In the genomic region with DNA sequence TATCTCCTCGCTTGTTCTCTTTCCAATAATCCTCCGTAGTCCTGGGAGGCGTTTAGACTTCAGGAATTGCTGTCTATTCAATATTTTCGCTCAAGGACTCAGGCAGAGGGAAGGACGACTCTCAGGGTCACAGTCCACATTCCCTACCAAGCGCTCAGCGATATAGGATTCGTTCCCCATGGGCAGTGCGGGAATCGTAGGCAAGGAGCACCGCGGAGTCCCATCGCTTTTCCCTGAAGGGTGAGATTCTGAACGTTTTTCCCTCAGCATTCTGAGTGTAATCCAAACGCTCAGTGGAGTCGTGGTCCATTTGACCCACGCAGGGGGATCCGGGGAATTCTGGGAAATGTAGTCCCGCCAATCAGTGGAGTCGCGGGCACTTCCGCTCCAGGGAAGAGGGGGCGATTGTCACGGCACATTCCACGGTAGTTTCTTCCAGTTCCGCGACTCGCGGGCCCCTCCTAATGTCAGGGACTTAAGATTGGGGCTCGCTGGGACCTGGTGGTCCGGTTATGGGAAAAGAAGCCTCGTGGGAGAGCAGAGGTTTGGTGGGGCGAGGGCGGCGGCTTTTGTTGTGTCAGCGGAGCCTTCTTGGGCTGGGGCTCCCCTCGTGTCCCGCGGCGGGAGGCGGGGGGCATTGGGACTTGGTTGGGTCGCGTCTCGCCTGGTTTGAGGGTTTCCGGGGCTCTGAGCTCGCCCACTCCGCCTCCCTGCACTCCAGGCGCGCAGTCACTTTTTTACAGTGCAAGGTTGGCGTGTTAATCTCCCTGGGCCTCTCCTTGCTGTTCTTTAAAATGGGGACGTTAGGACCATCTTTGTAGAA, we compare ENCODE assay signal across 8 cellular contexts. TPM values are rescaled to one million over a fixed set of nuclear protein-coding genes. Genes with fewer than 3 reads are reported as not detected.
A peak's percentile ranks its signal among the peaks of the same experiment; 100 is the strongest.
DNase-seq lines count a peak whose midpoint lies in the region; ATAC-seq and TF ChIP-seq lines count a peak whose summit lies in the region.

A gene (plus strand): TSS at position 364 of the 823 bp plus-strand sequence. CDS start 3,079 bp downstream, outside the sequence.

- CTCF ChIA-PET in CD4-positive, alpha-beta T cell (lab: Charles Lee), result interaction anchor here (1.0 kb wide), 1 partner anchor 23 kb away, joined by 4 read pairs; a partner anchor contains a TSS

- H3K79me2 ChIP-seq in Karpas-422 (ENCODE audit: low read length) (no peaks in the 10 kb centered on the region; the same call in 1 of the 2 replicates), SU-DHL-6 (ENCODE audit: insufficient read depth, low read length) (no peaks in the 10 kb centered on the region)

- intact Hi-C loops in CD4-positive, alpha-beta T cell (cut with DNase I, micrococcal nuclease), result loop anchor here in 1 of 2 experiments (1.0 to 5.0 kb wide), 3 partner anchors 23 to 49 kb away; a partner anchor contains a TSS

- peak within 1 kb of the TSS; percentile 92 for H3K4me3 Mint-ChIP-seq in CD4-positive, alpha-beta T cell
- H3K4me3 Mint-ChIP-seq in activated naive CD8-positive, alpha-beta T cell, result peak within 1 kb of the TSS; percentile 92
- H3K4me3 Mint-ChIP-seq in glutamatergic neuron (ENCODE audit: unreplicated experiment), result peak within 1 kb of the TSS; percentile 90

- H3K4me3 ChIP-seq in Karpas-422 (ENCODE audit: low read length) (peak within 1 kb of the TSS; percentile 71), SU-DHL-6 (ENCODE audit: insufficient read depth, low read length, poor library complexity, severe bottlenecking) (peak within 1 kb of the TSS; percentile 51), suprapubic skin (peak within 1 kb of the TSS; percentile 95)

- no peaks in the 10 kb centered on the region for H3F3A ChIP-seq in SU-DHL-6 (ENCODE audit: insufficient read depth)

- H3K9me2 ChIP-seq in Karpas-422 (replicated peaks; ENCODE audit: insufficient read depth, low read length) (no peaks in the 10 kb centered on the region), SU-DHL-6 (replicated peaks; ENCODE audit: insufficient read depth, low read length) (no peaks in the 10 kb centered on the region)

- no peaks in the 10 kb centered on the region for H3K27me3 ChIP-seq in CD4-positive, alpha-beta T cell (ENCODE audit: control insufficient read depth, insufficient read depth, low read length)
- H3K27me3 ChIP-seq in Karpas-422 (ENCODE audit: low read length) (no peaks in the 10 kb centered on the region), SU-DHL-6 (ENCODE audit: low read length) (no peaks in the 10 kb centered on the region), suprapubic skin (no peaks in the 10 kb centered on the region)

- TF ChIP-seq POLR2A in suprapubic skin (IDR thresholded peaks at IDR 0.05), result no peak

- H3K36me3 Mint-ChIP-seq in CD4-positive, alpha-beta T cell (ENCODE audit: low read depth), result peaks cover 49% of the 10 kb centered on the region
- H3K36me3 Mint-ChIP-seq in activated naive CD8-positive, alpha-beta T cell, result peaks cover 30% of the 10 kb centered on the region
- no peaks in the 10 kb centered on the region for H3K36me3 Mint-ChIP-seq in glutamatergic neuron (ENCODE audit: unreplicated experiment)

- no peak for TF ChIP-seq EP300 in suprapubic skin (IDR thresholded peaks at IDR 0.05)

- peak within 1 kb of the TSS; percentile 96 for H2AFZ ChIP-seq in Karpas-422 (ENCODE audit: low read length)
- peak within 1 kb of the TSS; percentile 88 for H2AFZ ChIP-seq in SU-DHL-6 (ENCODE audit: low read depth, low read length, severe bottlenecking)

- H3K9me3 ChIP-seq in CD4-positive, alpha-beta T cell (ENCODE audit: control insufficient read depth, low read length), result no peaks in the 10 kb centered on the region
- H3K9me3 ChIP-seq in Karpas-422 (ENCODE audit: low read length), result no peaks in the 10 kb centered on the region
- no peaks in the 10 kb centered on the region for H3K9me3 ChIP-seq in SU-DHL-6 (ENCODE audit: insufficient read depth, low read length)
- no peaks in the 10 kb centered on the region for H3K9me3 ChIP-seq in suprapubic skin

- H4K20me1 ChIP-seq in Karpas-422 (ENCODE audit: insufficient read depth, low read depth, low read length) (no peaks in the 10 kb centered on the region), SU-DHL-6 (ENCODE audit: low read depth, low read length) (no peaks in the 10 kb centered on the region)

- H3K9ac ChIP-seq in Karpas-422 (ENCODE audit: low read length) (peak within 1 kb of the TSS; percentile 69), SU-DHL-6 (ENCODE audit: low read length) (peak within 1 kb of the TSS; percentile 50)

- H3K36me3 ChIP-seq in Karpas-422 (ENCODE audit: insufficient read depth, low read length) (no peaks in the 10 kb centered on the region; the same call in 1 of the 2 replicates), SU-DHL-6 (ENCODE audit: low read length) (no peaks in the 10 kb centered on the region), suprapubic skin (peaks cover 23% of the 10 kb centered on the region)

- peak within 1 kb of the TSS; percentile 79 for H3K27ac Mint-ChIP-seq in CD4-positive, alpha-beta T cell
- H3K27ac Mint-ChIP-seq in activated naive CD8-positive, alpha-beta T cell, result peak within 1 kb of the TSS; percentile 92
- H3K27ac Mint-ChIP-seq in glutamatergic neuron (ENCODE audit: unreplicated experiment), result peak within 1 kb of the TSS; percentile 62

- peaks cover 6% of the 10 kb centered on the region; the same call in 1 of the 2 replicates for H3K4me1 ChIP-seq in Karpas-422 (ENCODE audit: low read length)
- H3K4me1 ChIP-seq in suprapubic skin, result peaks cover 15% of the 10 kb centered on the region

- ATAC-seq in CD4-positive, alpha-beta T cell (ENCODE audit: poor library complexity), result peak; percentile 86
- ATAC-seq in GM21360 (IDR thresholded peaks at IDR 0.05; ENCODE audit: unreplicated experiment), result peak; percentile 83
- peak; percentile 92 for ATAC-seq in omental fat pad (ENCODE audit: low FRiP score)

- DNase-seq in CD4-positive, alpha-beta T cell, result peak; percentile 35 to 68 (median 55)
- DNase-seq in Karpas-422, result peak; percentile 77
- peak; percentile 75 for DNase-seq in glutamatergic neuron
- peak; percentile 57 for DNase-seq in omental fat pad (ENCODE audit: low spot score)
- DNase-seq in suprapubic skin (ENCODE audit: low spot score in 2 of 2), result peak; percentile 83 to 87

- peak within 1 kb of the TSS; percentile 16 for H3K27ac ChIP-seq in CD4-positive, alpha-beta T cell (ENCODE audit: low read depth, low read length)
- no peak within 1 kb of the TSS for H3K27ac ChIP-seq in Karpas-422 (ENCODE audit: low read length)
- no peak within 1 kb of the TSS for H3K27ac ChIP-seq in SU-DHL-6 (ENCODE audit: low read depth, low read length)
- H3K27ac ChIP-seq in suprapubic skin, result peak within 1 kb of the TSS; percentile 19

- TF ChIP-seq CTCF in CD4-positive, alpha-beta T cell (IDR thresholded peaks at IDR 0.05), result no peak
- TF ChIP-seq CTCF in SU-DHL-6 (IDR thresholded peaks at IDR 0.05; ENCODE audit: insufficient read depth, low read length, poor library complexity, severe bottlenecking), result no peak
- TF ChIP-seq CTCF in glutamatergic neuron (IDR thresholded peaks at IDR 0.05; ENCODE audit: partially characterized antibody, unreplicated experiment), result no peak
- no peak for TF ChIP-seq CTCF in omental fat pad (IDR thresholded peaks at IDR 0.05)
- TF ChIP-seq CTCF in suprapubic skin (IDR thresholded peaks at IDR 0.05), result no peak

- H3K27me3 Mint-ChIP-seq in CD4-positive, alpha-beta T cell, result no peaks in the 10 kb centered on the region
- no peaks in the 10 kb centered on the region for H3K27me3 Mint-ChIP-seq in activated naive CD8-positive, alpha-beta T cell
- H3K27me3 Mint-ChIP-seq in glutamatergic neuron (ENCODE audit: unreplicated experiment), result no peaks in the 10 kb centered on the region

- peaks cover 2% of the 10 kb centered on the region for H3K9me3 Mint-ChIP-seq in CD4-positive, alpha-beta T cell
- H3K9me3 Mint-ChIP-seq in activated naive CD8-positive, alpha-beta T cell (ENCODE audit: low read depth), result peaks cover 5% of the 10 kb centered on the region
- peaks cover 3% of the 10 kb centered on the region for H3K9me3 Mint-ChIP-seq in glutamatergic neuron (ENCODE audit: unreplicated experiment)

- H3K4me2 ChIP-seq in Karpas-422 (ENCODE audit: low read depth, low read length, poor library complexity, severe bottlenecking), result peak within 1 kb of the TSS; percentile 56
- H3K4me2 ChIP-seq in SU-DHL-6 (ENCODE audit: low read depth, low read length, poor library complexity, severe bottlenecking), result peak within 1 kb of the TSS; percentile 44

- peaks cover 25% of the 10 kb centered on the region for H3K4me1 Mint-ChIP-seq in CD4-positive, alpha-beta T cell (ENCODE audit: low read depth)
- H3K4me1 Mint-ChIP-seq in activated naive CD8-positive, alpha-beta T cell (ENCODE audit: low read depth), result peaks cover 23% of the 10 kb centered on the region
- peaks cover 3% of the 10 kb centered on the region for H3K4me1 Mint-ChIP-seq in glutamatergic neuron (ENCODE audit: low read depth, unreplicated experiment)

- POLR2A ChIA-PET in CD4-positive, alpha-beta T cell (lab: Charles Lee), result interaction anchor here (0.6 to 1.5 kb wide), 4 partner anchors 24 to 300 kb away, joined by 3 to 8 read pairs (median 5); a partner anchor contains a TSS

- WGBS in suprapubic skin, result under 1% methylated on average over 51 of the region's 51 CpGs

RNA-seq across cellular contexts. Expression of the gene that starts here (rescaled TPM):
- 1 to 10 TPM; 1.4 to 1.6 TPM for total RNA-seq in CD4-positive, alpha-beta T cell
- total RNA-seq in Karpas-422 (2014; rRNA removed; shearing (Covaris generic); ENCODE audit: low replicate concordance), result 2.0 and 3.0 TPM in 2 replicates
- total RNA-seq in glutamatergic neuron (ENCODE audit: unreplicated experiment) (19.2 TPM), omental fat pad (10 to 100 TPM in 1 of 4 donors, 1 to 10 TPM in 3; 4.8 to 11.3 (median 8.4) TPM), suprapubic skin (1 to 10 TPM; 2.6 to 9.0 (median 6.8) TPM)

Comparison
In these comparisons a context has a peak if more than half of its experiments do, and no peak if none do; other contexts are left out.
1. H3K27ac ChIP-seq: peak in CD4-positive, alpha-beta T cell (single experiment) and suprapubic skin (single experiment); none in Karpas-422 (single experiment) and SU-DHL-6 (single experiment).
2. Peak in every context shown above with its lines, with median percentiles within 50 percentile points of each other: ATAC-seq, DNase-seq, H3K27ac Mint-ChIP-seq, H3K4me3 Mint-ChIP-seq and H3K4me3 ChIP-seq.